1 cellular context compared by ENCODE assay signal in the genomic region with DNA sequence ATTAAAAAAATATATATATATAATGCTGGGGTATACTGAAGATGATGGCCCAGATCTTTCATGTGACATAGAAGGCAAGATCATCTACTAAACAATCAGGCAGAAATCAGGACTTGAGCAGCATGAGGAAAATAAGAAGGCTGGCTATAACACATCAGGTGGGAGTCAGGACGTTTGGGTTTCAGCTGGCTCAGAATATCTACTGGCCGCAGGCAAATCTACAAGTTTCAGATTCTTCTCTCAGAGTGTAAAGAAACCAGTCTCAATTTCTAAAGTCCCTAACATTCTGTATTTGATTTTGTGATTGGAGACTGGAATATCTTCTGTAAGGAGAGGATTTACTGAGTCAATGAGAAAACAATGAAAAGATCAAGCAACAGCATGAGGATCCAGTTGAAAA.
TF ChIP-seq lines count a peak whose summit lies in the region.

No MANE protein-coding gene starts in this region.

TF ChIP-seq in GM12878, 131 proteins besides CTCF, POLR2A, EP300 and RAD21 (continued from another document):
- no peak for TF ChIP-seq SUZ12 (IDR thresholded peaks at IDR 0.05; ENCODE audit: unreplicated experiment)
TF ChIP-seq in GM12878: peak in this region for 2.
